Comparison of ENCODE assay signal across 8 cellular contexts in genomic region chr14:88825078-88825458, GRCh38. TPM values are rescaled to one million over a fixed set of nuclear protein-coding genes. Genes with fewer than 3 reads are reported as not detected.
DNase-seq lines count a peak whose midpoint lies in the region; ATAC-seq, FAIRE-seq and TF ChIP-seq lines count a peak whose summit lies in the region.

No MANE protein-coding gene starts in this region.

- no peaks in the 10 kb centered on the region for H3K9me3 ChIP-seq in RWPE2 (ENCODE audit: severe bottlenecking)
- no peaks in the 10 kb centered on the region for H3K9me3 ChIP-seq in pancreas

- no peak for TF ChIP-seq CTCF in GM13976 (IDR thresholded peaks at IDR 0.05; ENCODE audit: borderline replicate concordance, control extremely low read depth, extremely low read depth, insufficient read depth, missing control alignments)
- TF ChIP-seq CTCF in RWPE2 (IDR thresholded peaks at IDR 0.05; ENCODE audit: poor library complexity, severe bottlenecking), result no peak
- TF ChIP-seq CTCF in epithelial cell of proximal tubule (conservative IDR thresholded peaks at IDR 0.05; ENCODE audit: low read depth, low read length), result no peak
- TF ChIP-seq CTCF in pancreas (IDR thresholded peaks at IDR 0.05), result no peak

- FAIRE-seq in pancreas (lab: Jason Lieb, UNC), result no peak

- WGBS in pancreas, 2 donors, result 4% methylated on average over 5 of the region's 5 CpGs

- H3K4me1 ChIP-seq in RWPE2 (ENCODE audit: insufficient read depth, poor library complexity, severe bottlenecking) (peaks cover 8% of the 10 kb centered on the region), pancreas (peaks cover 0 to 21% (median 4%) of the 10 kb centered on the region in 3 donors)

- ATAC-seq in RWPE2 (ENCODE audit: low read depth) (no peak), pancreas (no peak), GM21528 (IDR thresholded peaks at IDR 0.05; ENCODE audit: low FRiP score, unreplicated experiment) (no peak), GM19455 (IDR thresholded peaks at IDR 0.05; ENCODE audit: unreplicated experiment) (no peak), HG03342 (IDR thresholded peaks at IDR 0.05; ENCODE audit: unreplicated experiment) (no peak)

- in situ Hi-C loops in GM13976 (cut with MboI; ENCODE audit: low sequenced_read_pairs, unreplicated experiment), result no loop called here

- H3K27me3 ChIP-seq in RWPE2 (ENCODE audit: insufficient read depth, poor library complexity, severe bottlenecking) (no peaks in the 10 kb centered on the region), pancreas (no peaks in the 10 kb centered on the region)

- peak overlapping the region; percentile 56 for H3K27ac ChIP-seq in RWPE2 (ENCODE audit: poor library complexity, severe bottlenecking)
- peak overlapping the region; percentile 86 to 96 (median 92) for H3K27ac ChIP-seq in pancreas

- intact Hi-C loops in pancreas (cut with DNase I), result no loop called here

- H3K36me3 ChIP-seq in RWPE2 (ENCODE audit: low read depth) (no peaks in the 10 kb centered on the region), pancreas (no peaks in the 10 kb centered on the region)

- DNase-seq in GM13976 (ENCODE audit: low spot score) (peak; percentile 21), RWPE2 (ENCODE audit: low spot score) (no peak), epithelial cell of proximal tubule (ENCODE audit: low read depth) (no peak), pancreas (no peak), AG08395 (ENCODE audit: low spot score) (no peak)

- H3K4me3 ChIP-seq in RWPE2 (ENCODE audit: severe bottlenecking), result peak overlapping the region; percentile 50
- peak overlapping the region; percentile 89 for H3K4me3 ChIP-seq in epithelial cell of proximal tubule (ENCODE audit: low read depth, low read length)
- H3K4me3 ChIP-seq in pancreas, result peak overlapping the region; percentile 42 to 82 (median 63)

RNA-seq across cellular contexts. Expression of gene TTC8, which starts 0.6 kb away (rescaled TPM):
- total RNA-seq in epithelial cell of proximal tubule (10.2 and 10.8 TPM in 2 replicates), pancreas (10 to 100 TPM in 2 of 6 donors, 1 to 10 TPM in 4; 5.9 to 12.7 (median 8.7) TPM)
- polyA plus RNA-seq in pancreas, result 10 to 100 TPM; 10.8 to 35.9 TPM

RNA-seq across cellular contexts. Expression of gene EML5, which starts 32.3 kb away (rescaled TPM):
- total RNA-seq in epithelial cell of proximal tubule (0.40 and 0.87 TPM in 2 replicates), pancreas (1 to 10 TPM; 1.1 to 2.0 (median 1.3) TPM)
- 1 to 10 TPM in 1 of 2 donors, under 1 TPM in 1; 0.65 to 1.4 TPM for polyA plus RNA-seq in pancreas
